In genomic region chr19:52148256-52148655, GRCh38 we compare ENCODE assay signal across 10 cellular contexts.
"Had no signal": no experiment of that assay in that cellular context is flagged by ENCODE, and none has a peak within 500 bp of the region (broad histone marks: within the 10 kb centered on the region; RNA-seq: fewer than 3 reads in every experiment).

No MANE protein-coding gene starts in this region.

- H3K4me3 Mint-ChIP-seq: HFFc6, IgD-negative memory B cell had no signal

- H3K4me1 ChIP-seq: HAP-1 had no signal

- FAIRE-seq: HepG2 had no signal

- ATAC-seq: HCT116, HepG2 had no signal

- H3K27ac ChIP-seq: GM23248, HL-60 had no signal

- H3K4me3 ChIP-seq: GM23248, HAP-1 had no signal

- H3K9ac ChIP-seq: GM23248 had no signal

- H3K36me3 ChIP-seq: HAP-1 had no signal

- H3K27me3 Mint-ChIP-seq: IgD-negative memory B cell had no signal

- DNase-seq: GM23248, GOT3, H7, HFFc6, KBM-7 had no signal

- H3K27ac Mint-ChIP-seq: HFFc6, IgD-negative memory B cell had no signal
